1 cellular context compared by ENCODE assay signal in genomic region chr22:50090141-50090714, GRCh38.
A peak's percentile ranks its signal among the peaks of the same experiment; 100 is the strongest.
TF ChIP-seq lines count a peak whose summit lies in the region.

No MANE protein-coding gene starts in this region.

TF ChIP-seq in HepG2, 621 proteins besides CTCF, POLR2A, EP300 and RAD21:
- TF ChIP-seq ISL2 (CRISPR knock-in tag; IDR thresholded peaks at IDR 0.05): no peak
- no peak for TF ChIP-seq CREB1 (IDR thresholded peaks at IDR 0.05)
- no peak for TF ChIP-seq CREB1 (CRISPR knock-in tag; IDR thresholded peaks at IDR 0.05)
- no peak for TF ChIP-seq CBX5 (CRISPR knock-in tag; IDR thresholded peaks at IDR 0.05; ENCODE audit: borderline replicate concordance)
- no peak for TF ChIP-seq KDM4B (CRISPR knock-in tag; IDR thresholded peaks at IDR 0.05)
- TF ChIP-seq CENPX (CRISPR knock-in tag; IDR thresholded peaks at IDR 0.05): no peak
- no peak for TF ChIP-seq JDP2 (CRISPR knock-in tag; IDR thresholded peaks at IDR 0.05; ENCODE audit: borderline replicate concordance)
- TF ChIP-seq, protein P1, sequence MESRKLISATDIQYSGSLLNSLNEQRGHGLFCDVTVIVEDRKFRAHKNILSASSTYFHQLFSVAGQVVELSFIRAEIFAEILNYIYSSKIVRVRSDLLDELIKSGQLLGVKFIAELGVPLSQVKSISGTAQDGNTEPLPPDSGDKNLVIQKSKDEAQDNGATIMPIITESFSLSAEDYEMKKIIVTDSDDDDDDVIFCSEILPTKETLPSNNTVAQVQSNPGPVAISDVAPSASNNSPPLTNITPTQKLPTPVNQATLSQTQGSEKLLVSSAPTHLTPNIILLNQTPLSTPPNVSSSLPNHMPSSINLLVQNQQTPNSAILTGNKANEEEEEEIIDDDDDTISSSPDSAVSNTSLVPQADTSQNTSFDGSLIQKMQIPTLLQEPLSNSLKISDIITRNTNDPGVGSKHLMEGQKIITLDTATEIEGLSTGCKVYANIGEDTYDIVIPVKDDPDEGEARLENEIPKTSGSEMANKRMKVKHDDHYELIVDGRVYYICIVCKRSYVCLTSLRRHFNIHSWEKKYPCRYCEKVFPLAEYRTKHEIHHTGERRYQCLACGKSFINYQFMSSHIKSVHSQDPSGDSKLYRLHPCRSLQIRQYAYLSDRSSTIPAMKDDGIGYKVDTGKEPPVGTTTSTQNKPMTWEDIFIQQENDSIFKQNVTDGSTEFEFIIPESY (CRISPR knock-in tag; IDR thresholded peaks at IDR 0.05): 0 out of 2 replicates have a peak, but pooled peaks have one; percentile 16
- TF ChIP-seq ZNF367 (CRISPR knock-in tag; IDR thresholded peaks at IDR 0.05; ENCODE audit: borderline replicate concordance): no peak
- peak; percentile 11; the same call in 1 of the 2 replicates for TF ChIP-seq GABPA (IDR thresholded peaks at IDR 0.05; ENCODE audit: low read depth, low read length)
- TF ChIP-seq GABPA (CRISPR knock-in tag; IDR thresholded peaks at IDR 0.05; ENCODE audit: low read depth): no peak
TF ChIP-seq in HepG2: peak in this region for 2.
